Comparison of ENCODE assay signal across 27 cellular contexts in genomic region chr12:98638009-98638408, GRCh38. TPM values are rescaled to one million over a fixed set of nuclear protein-coding genes. Genes with fewer than 3 reads are reported as not detected.
DNase-seq lines count a peak whose midpoint lies in the region; ATAC-seq lines count a peak whose summit lies in the region.
"Had no signal": no experiment of that assay in that cellular context is flagged by ENCODE, and none has a peak within 500 bp of the region (broad histone marks: within the 10 kb centered on the region; RNA-seq: fewer than 3 reads in every experiment).

No MANE protein-coding gene starts in this region.

- H3K27me3 ChIP-seq in MG63 = no peaks in the 10 kb centered on the region
- H3K27me3 ChIP-seq: BE2C, SJSA1 had no signal

- H3K4me3 ChIP-seq in MG63 = no peak overlapping the region
- H3K4me3 ChIP-seq: GM23338, SJSA1 had no signal

- no peaks in the 10 kb centered on the region for H3K36me3 Mint-ChIP-seq in T-helper 17 cell (ENCODE audit: low read depth)

- no peaks in the 10 kb centered on the region for H3K9me3 Mint-ChIP-seq in stimulated activated naive CD8-positive, alpha-beta T cell treated with anti-CD3 and anti-CD28 coated beads, Interleukin-15, amount 100 ng/mL, for 72 hours
- H3K9me3 Mint-ChIP-seq: GM23338, H9 had no signal

- H3K36me3 ChIP-seq in MG63 = peaks cover 16% of the 10 kb centered on the region
- H3K36me3 ChIP-seq: BE2C had no signal

- peaks cover 44% of the 10 kb centered on the region for H3K4me1 Mint-ChIP-seq in stimulated activated naive CD8-positive, alpha-beta T cell treated with anti-CD3 and anti-CD28 coated beads, Interleukin-15, amount 100 ng/mL, for 72 hours
- peaks cover 9% of the 10 kb centered on the region for H3K4me1 Mint-ChIP-seq in T-helper 17 cell
- H3K4me1 Mint-ChIP-seq: GM23338 had no signal

- H3K27me3 Mint-ChIP-seq in stimulated activated naive CD8-positive, alpha-beta T cell treated with anti-CD3 and anti-CD28 coated beads, Interleukin-15, amount 100 ng/mL, for 72 hours = no peaks in the 10 kb centered on the region
- H3K27me3 Mint-ChIP-seq in T-helper 17 cell = no peaks in the 10 kb centered on the region

- no peak for DNase-seq in activated CD4-positive, CD25-positive, alpha-beta regulatory T cell (lab: John Stamatoyannopoulos, UW)
- DNase-seq in stimulated activated naive CD8-positive, alpha-beta T cell treated with anti-CD3 and anti-CD28 coated beads, Interleukin-15, Interleukin-2, amounts not matched to agents 100 U/mL and 50 U/mL, for 24 hours = no peak
- no peak for DNase-seq in stimulated activated naive CD8-positive, alpha-beta T cell treated with anti-CD3 and anti-CD28 coated beads, Interleukin-15, amount 100 ng/mL, for 72 hours
- DNase-seq in T-helper 17 cell = no peak
- no peak for DNase-seq in MG63
- DNase-seq: 8988T; ACHN; BE2C; DMS153; DND-41; H9; KBM-7; NCI-H1092; NCI-H1417 treated with DMSO at 0.1 percent for 48 hours; NCI-H187; NCI-H2081 treated with DMSO at 0.1 percent for 48 hours; NCI-H446 treated with DMSO at 0.1 percent for 48 hours; NCI-H526; NCI-H82; NK-92 treated with Interleukin-12 subunit alpha and Interleukin-12 subunit beta, amount 100 ng/mL, for 24 hours; PC-3; Right ventricle myocardium superior had no signal

- peak; percentile 33 to 44 for ATAC-seq in activated CD4-positive, CD25-positive, alpha-beta regulatory T cell treated with anti-CD3 and anti-CD28 coated beads, Interleukin-2, amount 50 U/mL, for 24 hours
- ATAC-seq in stimulated activated naive CD8-positive, alpha-beta T cell treated with anti-CD3 and anti-CD28 coated beads, Interleukin-15, Interleukin-2, amounts not matched to agents 100 U/mL and 50 U/mL, for 24 hours = peak; percentile 79
- no peak for ATAC-seq in stimulated activated naive CD8-positive, alpha-beta T cell treated with anti-CD3 and anti-CD28 coated beads, Interleukin-15, amount 100 ng/mL, for 72 hours
- ATAC-seq in T-helper 17 cell (no peak), GM21447 (IDR thresholded peaks at IDR 0.05; ENCODE audit: unreplicated experiment) (no peak), GM18517 (IDR thresholded peaks at IDR 0.05; ENCODE audit: unreplicated experiment) (no peak)
- ATAC-seq: GM23338, PC-3 had no signal

- peak overlapping the region in 1 of 2 donors; percentile 6 for H3K27ac Mint-ChIP-seq in stimulated activated naive CD8-positive, alpha-beta T cell treated with anti-CD3 and anti-CD28 coated beads, Interleukin-15, amount 100 ng/mL, for 72 hours
- peak overlapping the region; percentile 8 for H3K27ac Mint-ChIP-seq in T-helper 17 cell
- H3K27ac Mint-ChIP-seq: GM23338 had no signal

- no peak overlapping the region for H3K4me3 Mint-ChIP-seq in stimulated activated naive CD8-positive, alpha-beta T cell treated with anti-CD3 and anti-CD28 coated beads, Interleukin-15, amount 100 ng/mL, for 72 hours
- H3K4me3 Mint-ChIP-seq in T-helper 17 cell = no peak overlapping the region
- H3K4me3 Mint-ChIP-seq: GM23338, H9 had no signal

- no peaks in the 10 kb centered on the region for H3K9me3 ChIP-seq in T-helper 17 cell (ENCODE audit: control insufficient read depth, low read length, poor library complexity, severe bottlenecking)
- H3K9me3 ChIP-seq in MG63 = no peaks in the 10 kb centered on the region
- H3K9me3 ChIP-seq: BE2C, SJSA1 had no signal

RNA-seq across cellular contexts. Expression of gene IKBIP, which starts 6.6 kb away (rescaled TPM):
- total RNA-seq in T-helper 17 cell = 1 to 10 TPM; 2.3 to 3.1 TPM
- 48.9 and 79.7 TPM in 2 replicates for total RNA-seq in MG63 (2014; rRNA removed; shearing (Covaris generic); ENCODE audit: low replicate concordance)

RNA-seq across cellular contexts. Expression of gene APAF1, which starts 7.1 kb away (rescaled TPM):
- 10 to 100 TPM; 20.7 to 23.9 TPM for total RNA-seq in T-helper 17 cell
- 19.3 and 24.2 TPM in 2 replicates for total RNA-seq in MG63 (2014; rRNA removed; shearing (Covaris generic); ENCODE audit: low replicate concordance)

RNA-seq across cellular contexts. Expression of gene SLC25A3, which starts 44.5 kb away (rescaled TPM):
- 100 to 1,000 TPM; 391 to 469 TPM for total RNA-seq in T-helper 17 cell
- total RNA-seq in MG63 (2014; rRNA removed; shearing (Covaris generic); ENCODE audit: low replicate concordance) = 998 and 1,016 TPM in 2 replicates

Comparison
In these comparisons a context has a peak if more than half of its experiments do, and no peak if none do; other contexts are left out.
1. ATAC-seq: peak in activated CD4-positive, CD25-positive, alpha-beta regulatory T cell treated with anti-CD3 and anti-CD28 coated beads, Interleukin-2, amount 50 U/mL, for 24 hours (2 of 2) and stimulated activated naive CD8-positive, alpha-beta T cell treated with anti-CD3 and anti-CD28 coated beads, Interleukin-15, Interleukin-2, amounts not matched to agents 100 U/mL and 50 U/mL, for 24 hours (single experiment); none in stimulated activated naive CD8-positive, alpha-beta T cell treated with anti-CD3 and anti-CD28 coated beads, Interleukin-15, amount 100 ng/mL, for 72 hours (single experiment), T-helper 17 cell (single experiment), GM21447 (single experiment) and GM18517 (single experiment).
2. RNA of gene IKBIP, which starts 6.6 kb away (total RNA-seq): 48.9 to 79.7 TPM in MG63; 2.3 to 3.1 TPM in T-helper 17 cell; every median in the first group is over 10 times any median in the second.